ENCODE assay signal across 1 cellular context in genomic region chr11:68012843-68013610, GRCh38.
TF ChIP-seq lines count a peak whose summit lies in the region.

No MANE protein-coding gene starts in this region.

TF ChIP-seq in HepG2, 621 proteins besides CTCF, POLR2A, EP300 and RAD21 (continued from another document and continues in another):
- TF ChIP-seq ZBTB46 (CRISPR knock-in tag; IDR thresholded peaks at IDR 0.05; ENCODE audit: borderline replicate concordance) (no peak), ZKSCAN8 (CRISPR knock-in tag; IDR thresholded peaks at IDR 0.05; ENCODE audit: borderline replicate concordance) (0 out of 2 replicates have a peak, but pooled peaks have one; percentile 70), ZFP36L1 (CRISPR knock-in tag; IDR thresholded peaks at IDR 0.05) (no peak), PRDM15 (CRISPR knock-in tag; IDR thresholded peaks at IDR 0.05) (no peak), SP5 (CRISPR knock-in tag; IDR thresholded peaks at IDR 0.05; ENCODE audit: borderline replicate concordance, low read depth) (peak; percentile 71), RERE (CRISPR knock-in tag; IDR thresholded peaks at IDR 0.05; ENCODE audit: low read depth) (no peak), CCDC6 (CRISPR knock-in tag; IDR thresholded peaks at IDR 0.05) (peak; percentile 59; the same call in 1 of the 2 replicates), DR1 (CRISPR knock-in tag; IDR thresholded peaks at IDR 0.05) (no peak), ZBTB42 (CRISPR knock-in tag; IDR thresholded peaks at IDR 0.05) (no peak), ZNF20 (CRISPR knock-in tag; IDR thresholded peaks at IDR 0.05) (no peak), JUNB (CRISPR knock-in tag; IDR thresholded peaks at IDR 0.05; ENCODE audit: borderline replicate concordance) (no peak), ZMYM2 (CRISPR knock-in tag; IDR thresholded peaks at IDR 0.05) (peak; percentile 29; the same call in 1 of the 2 replicates), TAF15 (IDR thresholded peaks at IDR 0.05; ENCODE audit: low read depth, low read length, poor library complexity, severe bottlenecking) (no peak), ZBTB4 (CRISPR knock-in tag; IDR thresholded peaks at IDR 0.05; ENCODE audit: borderline replicate concordance) (no peak), ZBTB20 (CRISPR knock-in tag; IDR thresholded peaks at IDR 0.05; ENCODE audit: borderline replicate concordance, low read depth) (0 out of 2 replicates have a peak, but pooled peaks have one; percentile 13), HNF1A (IDR thresholded peaks at IDR 0.05; ENCODE audit: low read depth) (no peak), HNF1A (CRISPR knock-in tag; IDR thresholded peaks at IDR 0.05; ENCODE audit: borderline replicate concordance) (peak; percentile 49; the same call in 1 of the 2 replicates), ZNF335 (CRISPR knock-in tag; IDR thresholded peaks at IDR 0.05) (0 out of 2 replicates have a peak, but pooled peaks have one; percentile 39), ZNF10 (CRISPR knock-in tag; IDR thresholded peaks at IDR 0.05; ENCODE audit: borderline replicate concordance, low read depth) (no peak), KDM1A (CRISPR knock-in tag; IDR thresholded peaks at IDR 0.05) (0 out of 2 replicates have a peak, but pooled peaks have one; percentile 27), CEBPG (CRISPR knock-in tag; IDR thresholded peaks at IDR 0.05) (peak; percentile 30; the same call in 1 of the 2 replicates), SRSF9 (IDR thresholded peaks at IDR 0.05; ENCODE audit: borderline replicate concordance, insufficient read depth, low read depth, low read length, poor library complexity, severe bottlenecking) (no peak), TGIF2 (CRISPR knock-in tag; IDR thresholded peaks at IDR 0.05) (no peak), BCL6 (CRISPR knock-in tag; IDR thresholded peaks at IDR 0.05) (peak; percentile 39; the same call in 1 of the 2 replicates), ZNF761 (CRISPR knock-in tag; conservative IDR thresholded peaks at IDR 0.05) (no peak), KMT2B (CRISPR knock-in tag; IDR thresholded peaks at IDR 0.05) (no peak), NCOA5 (CRISPR knock-in tag; IDR thresholded peaks at IDR 0.05) (no peak), ARID4A (CRISPR knock-in tag; IDR thresholded peaks at IDR 0.05; ENCODE audit: borderline replicate concordance) (peak; percentile 50; the same call in 1 of the 2 replicates), RAD51 (IDR thresholded peaks at IDR 0.05; ENCODE audit: borderline replicate concordance) (no peak), ZBTB8A (CRISPR knock-in tag; IDR thresholded peaks at IDR 0.05; ENCODE audit: borderline replicate concordance, low read depth) (no peak), SIN3B (IDR thresholded peaks at IDR 0.05; ENCODE audit: low read length) (no peak)
- TF ChIP-seq, protein P1, sequence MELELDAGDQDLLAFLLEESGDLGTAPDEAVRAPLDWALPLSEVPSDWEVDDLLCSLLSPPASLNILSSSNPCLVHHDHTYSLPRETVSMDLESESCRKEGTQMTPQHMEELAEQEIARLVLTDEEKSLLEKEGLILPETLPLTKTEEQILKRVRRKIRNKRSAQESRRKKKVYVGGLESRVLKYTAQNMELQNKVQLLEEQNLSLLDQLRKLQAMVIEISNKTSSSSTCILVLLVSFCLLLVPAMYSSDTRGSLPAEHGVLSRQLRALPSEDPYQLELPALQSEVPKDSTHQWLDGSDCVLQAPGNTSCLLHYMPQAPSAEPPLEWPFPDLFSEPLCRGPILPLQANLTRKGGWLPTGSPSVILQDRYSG (CRISPR knock-in tag; IDR thresholded peaks at IDR 0.05), result no peak
